In genomic region chr4:62161446-62161845, GRCh38 we compare ENCODE assay signal across 30 cellular contexts.
"Had no signal": no experiment of that assay in that cellular context is flagged by ENCODE, and none has a peak within 500 bp of the region (broad histone marks: within the 10 kb centered on the region; RNA-seq: fewer than 3 reads in every experiment).

No MANE protein-coding gene starts in this region.

- H3K4me3 ChIP-seq: left lung, lower lobe of right lung, pancreas, psoas muscle, right atrium auricular region, right lobe of liver, smooth muscle cell, tibial nerve, uterus had no signal

- H3K4me1 Mint-ChIP-seq: immature natural killer cell; naive thymus-derived CD4-positive, alpha-beta T cell; nephron; neural crest cell; stimulated activated memory B cell treated with anti-CD40 and anti-IgM and Interleukin-4, amounts not matched to agents 10 μg/mL and 1 μg/mL and 100 μg/mL, for 72 hours; stimulated activated naive CD8-positive, alpha-beta T cell treated with anti-CD3 and anti-CD28 coated beads, Interleukin-15, amount 100 ng/mL, for 72 hours had no signal

- H3K27me3 ChIP-seq: left lung, pancreas, right atrium auricular region, right lobe of liver, tibial nerve, uterus had no signal

- H3K4me3 Mint-ChIP-seq: immature natural killer cell; naive thymus-derived CD4-positive, alpha-beta T cell; nephron; neural crest cell; stimulated activated memory B cell treated with anti-CD40 and anti-IgM and Interleukin-4, amounts not matched to agents 10 μg/mL and 1 μg/mL and 100 μg/mL, for 72 hours; stimulated activated naive CD8-positive, alpha-beta T cell treated with anti-CD3 and anti-CD28 coated beads, Interleukin-15, amount 100 ng/mL, for 72 hours; type B pancreatic cell had no signal

- H3K27me3 Mint-ChIP-seq: naive thymus-derived CD4-positive, alpha-beta T cell; stimulated activated memory B cell treated with anti-CD40 and anti-IgM and Interleukin-4, amounts not matched to agents 10 μg/mL and 1 μg/mL and 100 μg/mL, for 72 hours; stimulated activated naive CD8-positive, alpha-beta T cell treated with anti-CD3 and anti-CD28 coated beads, Interleukin-15, amount 100 ng/mL, for 72 hours; type B pancreatic cell had no signal

- H3K27ac Mint-ChIP-seq: immature natural killer cell; naive thymus-derived CD4-positive, alpha-beta T cell; nephron; stimulated activated memory B cell treated with anti-CD40 and anti-IgM and Interleukin-4, amounts not matched to agents 10 μg/mL and 1 μg/mL and 100 μg/mL, for 72 hours; stimulated activated naive CD8-positive, alpha-beta T cell treated with anti-CD3 and anti-CD28 coated beads, Interleukin-15, amount 100 ng/mL, for 72 hours; type B pancreatic cell had no signal

- H3K36me3 ChIP-seq: left lung, lower lobe of right lung, pancreas, right atrium auricular region, right lobe of liver, tibial nerve, uterus had no signal

- H3K36me3 Mint-ChIP-seq: stimulated activated memory B cell treated with anti-CD40 and anti-IgM and Interleukin-4, amounts not matched to agents 10 μg/mL and 1 μg/mL and 100 μg/mL, for 72 hours; type B pancreatic cell had no signal

- DNase-seq: hypothalamus; immature natural killer cell; kidney; left colon; left lung; lower lobe of right lung; mammary epithelial cell; mesenchymal stem cell; naive thymus-derived CD4-positive, alpha-beta T cell; nucleus accumbens; pancreas; posterior cingulate gyrus; psoas muscle; right lobe of liver; stimulated activated CD4-positive, alpha-beta T cell treated with anti-CD3 and anti-CD28 coated beads, Interleukin-1b, Interleukin-23, amount 100 ng/mL, for 48 hours; stimulated activated CD4-positive, alpha-beta T cell treated with anti-CD3 and anti-CD28 coated beads, Interleukin-2, amount 100 ng/mL, for 48 hours; stimulated activated CD4-positive, alpha-beta T cell treated with anti-CD3 and anti-CD28 coated beads, Interleukin-4, amount 100 ng/mL, for 4 hours; stimulated activated CD8-positive, alpha-beta memory T cell treated with anti-CD3 and anti-CD28 coated beads, Interleukin-4, amount 100 ng/mL, for 48 hours; stimulated activated naive CD4-positive, alpha-beta T cell treated with Interleukin-2 at 50 U/mL for 16 hours; stimulated activated naive CD8-positive, alpha-beta T cell treated with anti-CD3 and anti-CD28 coated beads, Interleukin-15, amount 100 ng/mL, for 72 hours; substantia nigra; uterus had no signal

- FAIRE-seq: islet of Langerhans, kidney, pancreas had no signal
